In genomic region chr22:20523118-20523983, GRCh38 we compare ENCODE assay signal across 9 cellular contexts. TPM values are rescaled to one million over a fixed set of nuclear protein-coding genes. Genes with fewer than 3 reads are reported as not detected.
DNase-seq lines count a peak whose midpoint lies in the region; ATAC-seq and TF ChIP-seq lines count a peak whose summit lies in the region.
"Had no signal": no experiment of that assay in that cellular context is flagged by ENCODE, and none has a peak within 500 bp of the region (broad histone marks: within the 10 kb centered on the region; RNA-seq: fewer than 3 reads in every experiment).

No MANE protein-coding gene starts in this region.

- ATAC-seq in DND-41 (ENCODE audit: insufficient read depth, low read depth) (peak; percentile 67), natural killer cell (peak in 2 of 3 donors; percentile 38 to 49)

- peak overlapping the region; percentile 5; the same call in 1 of the 2 replicates for H3K4me2 ChIP-seq in DND-41 (ENCODE audit: insufficient read depth, low read length)
- peak overlapping the region; percentile 6 for H3K4me2 ChIP-seq in OCI-LY3 (ENCODE audit: low read length)
- no peak overlapping the region for H3K4me2 ChIP-seq in MM.1S (ENCODE audit: low read depth, low read length)

- peaks cover 77% of the 10 kb centered on the region for H4K20me1 ChIP-seq in DND-41 (ENCODE audit: insufficient read depth, low read length)
- peaks cover 73% of the 10 kb centered on the region for H4K20me1 ChIP-seq in OCI-LY3 (ENCODE audit: insufficient read depth, low read length)
- H4K20me1 ChIP-seq in MM.1S (ENCODE audit: insufficient read depth, low read length): peaks cover 38% of the 10 kb centered on the region

- H2AFZ ChIP-seq in DND-41 (ENCODE audit: low read depth, low read length) (no peak overlapping the region), OCI-LY3 (ENCODE audit: low read depth, low read length) (no peak overlapping the region), MM.1S (ENCODE audit: low read length) (no peak overlapping the region)

- H3K9me3 ChIP-seq in DND-41 (ENCODE audit: insufficient read depth, low read length, severe bottlenecking) (no peaks in the 10 kb centered on the region), OCI-LY3 (ENCODE audit: insufficient read depth, low read length) (no peaks in the 10 kb centered on the region), MM.1S (replicated peaks; ENCODE audit: insufficient read depth, low read length) (no peaks in the 10 kb centered on the region)

- H3F3A ChIP-seq in MM.1S (ENCODE audit: insufficient read depth, low read length): no peaks in the 10 kb centered on the region

- peaks cover 66 to 70% of the 10 kb centered on the region in 2 donors for H3K4me1 Mint-ChIP-seq in natural killer cell

- TF ChIP-seq CTCF in DND-41 (IDR thresholded peaks at IDR 0.05; ENCODE audit: borderline replicate concordance, extremely low read depth, low read length, poor library complexity, severe bottlenecking) (no peak), OCI-LY3 (IDR thresholded peaks at IDR 0.05; ENCODE audit: low read depth, low read length) (no peak), cardiac fibroblast (IDR thresholded peaks at IDR 0.05; ENCODE audit: low read depth, low read length) (no peak), natural killer cell (IDR thresholded peaks at IDR 0.05) (no peak), MM.1S (IDR thresholded peaks at IDR 0.05; ENCODE audit: low read length) (no peak)

- H3K36me3 ChIP-seq in DND-41 (ENCODE audit: insufficient read depth, low read length): peaks cover 66% of the 10 kb centered on the region
- peaks cover 46% of the 10 kb centered on the region for H3K36me3 ChIP-seq in OCI-LY3 (replicated peaks; ENCODE audit: low read depth, low read length)
- H3K36me3 ChIP-seq in MM.1S (replicated peaks; ENCODE audit: insufficient read depth, low read length): 0 out of 2 replicates have a peak, but pooled peaks cover 2% of the 10 kb centered on the region

- H3K9ac ChIP-seq in DND-41 (ENCODE audit: low read depth, low read length) (no peak overlapping the region), OCI-LY3 (ENCODE audit: low read length) (no peak overlapping the region), MM.1S (ENCODE audit: low read length) (no peak overlapping the region)

- no peaks in the 10 kb centered on the region for H3K9me2 ChIP-seq in MM.1S (replicated peaks; ENCODE audit: insufficient read depth, low read length)

- peaks cover 19% of the 10 kb centered on the region for H3K4me1 ChIP-seq in DND-41 (ENCODE audit: insufficient read depth, low read length)
- peaks cover 20% of the 10 kb centered on the region for H3K4me1 ChIP-seq in OCI-LY3 (ENCODE audit: low read length)
- H3K4me1 ChIP-seq in MM.1S (ENCODE audit: low read length): peaks cover 9% of the 10 kb centered on the region; the same call in 1 of the 2 replicates

- H3K4me3 Mint-ChIP-seq in natural killer cell: peak overlapping the region; percentile 55

- peak overlapping the region; percentile 45; the same call in 1 of the 2 replicates for H3K27ac ChIP-seq in DND-41 (ENCODE audit: low read length)
- no peak overlapping the region for H3K27ac ChIP-seq in OCI-LY3 (ENCODE audit: low read length)
- no peak overlapping the region for H3K27ac ChIP-seq in MM.1S (ENCODE audit: low read length)

- peak overlapping the region; percentile 85 to 86 for H3K27ac Mint-ChIP-seq in natural killer cell

- peaks cover 8% of the 10 kb centered on the region for H3K36me3 Mint-ChIP-seq in natural killer cell

- intact Hi-C loops in natural killer cell (cut with micrococcal nuclease): no loop called here

- no peaks in the 10 kb centered on the region for H3K27me3 Mint-ChIP-seq in natural killer cell (ENCODE audit: low read depth in 2 of 2)

- H3K4me3 ChIP-seq in DND-41 (ENCODE audit: low read depth in 1 of 2, low read length in 2 of 2): no peak overlapping the region
- no peak overlapping the region for H3K4me3 ChIP-seq in OCI-LY3 (ENCODE audit: low read length)
- H3K4me3 ChIP-seq in cardiac fibroblast (replicated peaks in 1 of 2; ENCODE audit: low read depth in 2 of 2, low read length in 2 of 2): no peak overlapping the region
- H3K4me3 ChIP-seq in MM.1S (ENCODE audit: low read length): no peak overlapping the region

- H3K79me2 ChIP-seq in DND-41 (ENCODE audit: insufficient read depth, low read length) (peaks cover 93% of the 10 kb centered on the region), OCI-LY3 (ENCODE audit: low read length) (peaks cover 91% of the 10 kb centered on the region), MM.1S (ENCODE audit: low read length) (peaks cover 97% of the 10 kb centered on the region)

- H3K27me3 ChIP-seq in DND-41 (ENCODE audit: insufficient read depth, low read length, poor library complexity) (no peaks in the 10 kb centered on the region), OCI-LY3 (ENCODE audit: low read depth, low read length) (no peaks in the 10 kb centered on the region), MM.1S (replicated peaks; ENCODE audit: insufficient read depth, low read length) (no peaks in the 10 kb centered on the region)

- H3K9me3 Mint-ChIP-seq in natural killer cell: no peaks in the 10 kb centered on the region

- DNase-seq in DND-41: peak; percentile 38
- peak; percentile 48 to 57 for DNase-seq in cardiac fibroblast (ENCODE audit: low read depth in 2 of 2)
- DNase-seq in natural killer cell: no peak
- no peak for DNase-seq in COLO829 (ENCODE audit: low spot score)
- DNase-seq in activated effector memory CD4-positive, alpha-beta T cell treated with anti-CD3 and anti-CD28 coated beads, Interleukin-2, amount 50 U/mL, for 16 hours: no peak
- no peak for DNase-seq in GDM1 (lab: John Stamatoyannopoulos, UW)
- no peak for DNase-seq in MM.1S
- DNase-seq: NCI-H82 had no signal

RNA-seq across cellular contexts. Expression of gene MED15, which starts 15.9 kb away (rescaled TPM):
- total RNA-seq in natural killer cell: 100 to 1,000 TPM; 269 to 291 (median 270) TPM

RNA-seq across cellular contexts. Expression of gene KLHL22, which starts 27.8 kb away (rescaled TPM):
- total RNA-seq in natural killer cell: 10 to 100 TPM; 26.5 to 53.0 (median 31.0) TPM

Comparison
In these comparisons a context has a peak if more than half of its experiments do, and no peak if none do; other contexts are left out.
1. DNase-seq: peak in DND-41 (single experiment) and cardiac fibroblast (2 of 2); none in natural killer cell (single experiment), COLO829 (single experiment), activated effector memory CD4-positive, alpha-beta T cell treated with anti-CD3 and anti-CD28 coated beads, Interleukin-2, amount 50 U/mL, for 16 hours (single experiment), GDM1 (single experiment) and MM.1S (single experiment).